In genomic region chr1:202998836-202999750, GRCh38 we compare ENCODE assay signal across 1 cellular context.
TF ChIP-seq lines count a peak whose summit lies in the region.

No MANE protein-coding gene starts in this region.

TF ChIP-seq in K562, 482 proteins besides CTCF, POLR2A, EP300 and RAD21 (continued from another document and continues in another):
- peak; percentile 93 for TF ChIP-seq DEAF1 (CRISPR knock-in tag; IDR thresholded peaks at IDR 0.05)
- TF ChIP-seq U2AF1 (optimal IDR thresholded peaks at IDR 0.05; ENCODE audit: low read depth, low read length): no peak
- TF ChIP-seq RCOR1 (IDR thresholded peaks at IDR 0.05; ENCODE audit: borderline replicate concordance in 1 of 2, low read depth in 2 of 2, low read length in 2 of 2): peak in 1 of 2 experiments; percentile 34; a peak in 1 of 4 replicates
- no peak for TF ChIP-seq IRF9 (tag; IDR thresholded peaks at IDR 0.05)
- TF ChIP-seq ZNF766 (CRISPR knock-in tag; conservative IDR thresholded peaks at IDR 0.05): no peak
- peak; percentile 23; the same call in 1 of the 2 replicates for TF ChIP-seq L3MBTL2 (IDR thresholded peaks at IDR 0.05)
- TF ChIP-seq GATAD2A (IDR thresholded peaks at IDR 0.05): peak; percentile 33; the same call in 1 of the 2 replicates
- no peak for TF ChIP-seq CREB1 (IDR thresholded peaks at IDR 0.05)
- no peak for TF ChIP-seq CREB1 (CRISPR knock-in tag; IDR thresholded peaks at IDR 0.05)
- no peak for TF ChIP-seq ZNF224 (CRISPR knock-in tag; IDR thresholded peaks at IDR 0.05)
- TF ChIP-seq MECOM (CRISPR knock-in tag; IDR thresholded peaks at IDR 0.05): no peak
- peak; percentile 63; the same call in 1 of the 2 replicates for TF ChIP-seq MAFF (IDR thresholded peaks at IDR 0.05; ENCODE audit: low read length)
- peak; percentile 65; the same call in 1 of the 2 replicates for TF ChIP-seq ZNF592 (IDR thresholded peaks at IDR 0.05)
- TF ChIP-seq MAFG (tag; conservative IDR thresholded peaks at IDR 0.05): peak; percentile 93
- TF ChIP-seq AFF1 (IDR thresholded peaks at IDR 0.05; ENCODE audit: low read depth in 1 of 2, partially characterized antibody in 2 of 2): peak; percentile 33 to 54
- peak; percentile 22; the same call in 1 of the 2 replicates for TF ChIP-seq STAG1 (CRISPR knock-in tag; IDR thresholded peaks at IDR 0.05; ENCODE audit: borderline replicate concordance)
- no peak for TF ChIP-seq JUND (IDR thresholded peaks at IDR 0.05; ENCODE audit: borderline replicate concordance, low read depth, low read length)
- 0 out of 3 replicates have a peak, but pooled peaks have one; percentile 18 for TF ChIP-seq JUND (tag; IDR thresholded peaks at IDR 0.05; ENCODE audit: borderline replicate concordance, low read depth, low read length)
- TF ChIP-seq SAFB (IDR thresholded peaks at IDR 0.05; ENCODE audit: borderline replicate concordance, low read depth, low read length): no peak
- TF ChIP-seq SMARCA4 (IDR thresholded peaks at IDR 0.05): peak; percentile 64
- no peak for TF ChIP-seq MEIS2 (IDR thresholded peaks at IDR 0.05; ENCODE audit: partially characterized antibody)
- 0 out of 2 replicates have a peak, but pooled peaks have one; percentile 32 for TF ChIP-seq ARID3A (IDR thresholded peaks at IDR 0.05; ENCODE audit: borderline replicate concordance, low read depth, low read length)
- TF ChIP-seq CC2D1A (IDR thresholded peaks at IDR 0.05): 0 out of 2 replicates have a peak, but pooled peaks have one; percentile 54
- no peak for TF ChIP-seq HNRNPUL1 (IDR thresholded peaks at IDR 0.05; ENCODE audit: low read length)
- peak; percentile 28; the same call in 1 of the 2 replicates for TF ChIP-seq BHLHE40 (IDR thresholded peaks at IDR 0.05; ENCODE audit: low read length)
- peak in 1 of 2 experiments; percentile 20; a peak in 1 of 4 replicates for TF ChIP-seq MNT (conservative IDR thresholded peaks at IDR 0.05)
- TF ChIP-seq ZNF316 (IDR thresholded peaks at IDR 0.05): peak; percentile 96
- TF ChIP-seq TARDBP (IDR thresholded peaks at IDR 0.05): no peak
- peak; percentile 76 for TF ChIP-seq NFE2 (IDR thresholded peaks at IDR 0.05; ENCODE audit: low read depth)
- peak; percentile 70 for TF ChIP-seq CHAMP1 (IDR thresholded peaks at IDR 0.05)
- TF ChIP-seq ZNF280A (IDR thresholded peaks at IDR 0.05; ENCODE audit: low read depth, partially characterized antibody): peak; percentile 20
- TF ChIP-seq SMAD3 (CRISPR knock-in tag; conservative IDR thresholded peaks at IDR 0.05): 0 out of 2 replicates have a peak, but pooled peaks have one; percentile 9
- TF ChIP-seq SMARCC2 (IDR thresholded peaks at IDR 0.05; ENCODE audit: low read depth): 0 out of 2 replicates have a peak, but pooled peaks have one; percentile 36
- no peak for TF ChIP-seq ZNF586 (CRISPR knock-in tag; conservative IDR thresholded peaks at IDR 0.05)
- 0 out of 2 replicates have a peak, but pooled peaks have one; percentile 19 for TF ChIP-seq THRB (CRISPR knock-in tag; conservative IDR thresholded peaks at IDR 0.05)
- TF ChIP-seq LCOR (CRISPR knock-in tag; IDR thresholded peaks at IDR 0.05): 0 out of 2 replicates have a peak, but pooled peaks have one; percentile 9
- 0 out of 2 replicates have a peak, but pooled peaks have one; percentile 33 for TF ChIP-seq DMBX1 (CRISPR knock-in tag; IDR thresholded peaks at IDR 0.05; ENCODE audit: borderline replicate concordance)
